In genomic region chr2:84373866-84374265, GRCh38 we compare ENCODE assay signal across 2 cellular contexts.
TF ChIP-seq lines count a peak whose summit lies in the region.

No MANE protein-coding gene starts in this region.

TF ChIP-seq in HepG2, 621 proteins besides CTCF, POLR2A, EP300 and RAD21:
- peak; percentile 92 for TF ChIP-seq ZBTB40 (IDR thresholded peaks at IDR 0.05)
- no peak for TF ChIP-seq ZBTB40 (CRISPR knock-in tag; IDR thresholded peaks at IDR 0.05)
- no peak for TF ChIP-seq ZNF10 (CRISPR knock-in tag; IDR thresholded peaks at IDR 0.05; ENCODE audit: borderline replicate concordance, low read depth)

TF ChIP-seq in GM12878, 131 proteins besides CTCF, POLR2A, EP300 and RAD21 (continued from another document):
- no peak for TF ChIP-seq PML (IDR thresholded peaks at IDR 0.05; ENCODE audit: low read length)
- no peak for TF ChIP-seq MTA3 (IDR thresholded peaks at IDR 0.05; ENCODE audit: borderline replicate concordance, low read length)
